21 cellular contexts compared by ENCODE assay signal in the genomic region with DNA sequence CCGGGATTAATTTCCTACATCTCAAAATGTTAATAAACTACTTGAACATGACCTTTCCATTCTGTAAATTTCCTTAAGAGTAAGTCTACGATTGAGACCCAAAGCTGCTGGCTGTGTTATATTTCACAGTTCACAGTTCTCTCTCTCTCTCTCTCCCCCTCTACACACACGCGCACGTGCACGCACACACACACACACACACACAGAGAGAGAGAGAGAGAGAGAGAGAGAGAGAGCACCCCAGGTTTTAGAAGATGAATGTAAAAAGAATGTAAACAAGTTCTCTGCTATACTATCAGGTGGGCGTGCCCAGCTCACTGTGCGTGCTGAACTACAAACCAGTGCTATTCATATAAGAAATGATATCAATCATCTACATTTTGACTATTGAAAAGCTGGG. TPM values are rescaled to one million over a fixed set of nuclear protein-coding genes. Genes with fewer than 3 reads are reported as not detected.
A peak's percentile ranks its signal among the peaks of the same experiment; 100 is the strongest.
DNase-seq lines count a peak whose midpoint lies in the region; ATAC-seq, FAIRE-seq and TF ChIP-seq lines count a peak whose summit lies in the region.
"Had no signal": no experiment of that assay in that cellular context is flagged by ENCODE, and none has a peak within 500 bp of the region (broad histone marks: within the 10 kb centered on the region; RNA-seq: fewer than 3 reads in every experiment).

No MANE protein-coding gene starts in this region.

- peak overlapping the region; percentile 54 to 77 for H3K4me3 Mint-ChIP-seq in H9
- H3K4me3 Mint-ChIP-seq: activated naive CD4-positive, alpha-beta T cell treated with anti-CD3 and anti-CD28 coated beads, Interleukin-2, amount 10 ng/mL, durations not matched to agents 7 days and 5 days; T-helper 2 cell treated with Interferon-gamma antibody and Interleukin-4, amounts not matched to agents 5 μg/mL and 100 μg/mL, for 36 hours had no signal

- no peak overlapping the region for H2BK12ac ChIP-seq in H9 (ENCODE audit: insufficient read length, low read depth, low read length)

- H2BK20ac ChIP-seq in H9 (ENCODE audit: low read depth, low read length, poor library complexity, severe bottlenecking), result no peak overlapping the region

- peaks cover 3% of the 10 kb centered on the region; the same call in 1 of the 2 replicates for H3K79me2 ChIP-seq in H9 (ENCODE audit: insufficient read depth, low read length)

- H3K9me3 Mint-ChIP-seq in H9, result no peaks in the 10 kb centered on the region
- H3K9me3 Mint-ChIP-seq: activated naive CD4-positive, alpha-beta T cell treated with anti-CD3 and anti-CD28 coated beads, Interleukin-2, amount 10 ng/mL, durations not matched to agents 7 days and 5 days; T-helper 2 cell treated with Interferon-gamma antibody and Interleukin-4, amounts not matched to agents 5 μg/mL and 100 μg/mL, for 36 hours had no signal

- H2BK120ac ChIP-seq in H9 (ENCODE audit: low read depth, low read length, poor library complexity, severe bottlenecking), result no peak overlapping the region

- POLR2A ChIA-PET in A549 (lab: Yijun Ruan, JAX), result interaction anchor here (1.9 kb wide), 1 partner anchor 22 kb away, joined by 5 read pairs; no protein-coding TSS in a partner anchor

- H3K27me3 Mint-ChIP-seq in H9 (ENCODE audit: low read depth), result peaks cover 25% of the 10 kb centered on the region

- H2AFZ ChIP-seq in H9 (ENCODE audit: low read length), result no peak overlapping the region

- H2BK5ac ChIP-seq in H9 (ENCODE audit: insufficient read length, low read length), result no peak overlapping the region

- CTCF ChIA-PET in A549 (lab: Yijun Ruan, JAX), result interaction anchor here (0.7 to 1.1 kb wide), 2 partner anchors 412 to 436 kb away, joined by 3 read pairs; no protein-coding TSS in a partner anchor

- no peaks in the 10 kb centered on the region for H3K9me3 ChIP-seq in A549
- H3K9me3 ChIP-seq in H9 (ENCODE audit: control insufficient read depth, low read depth, low read length), result no peaks in the 10 kb centered on the region
- no peaks in the 10 kb centered on the region for H3K9me3 ChIP-seq in iPS-20b (ENCODE audit: insufficient read depth, low read depth, low read length)
- H3K9me3 ChIP-seq: lower lobe of right lung, sigmoid colon, vagina had no signal

- FAIRE-seq in A549 (lab: Jason Lieb, UNC) (no peak), RCC 7860 (lab: Jason Lieb, UNC) (no peak), H54 (lab: Jason Lieb, UNC) (no peak)

- H2AK5ac ChIP-seq in H9 (ENCODE audit: insufficient read length, low read length), result no peak overlapping the region

- H3K36me3 Mint-ChIP-seq in H9 (ENCODE audit: insufficient read depth in 1 of 3, low read depth in 3 of 3), result peaks cover 3 to 4% (median 4%) of the 10 kb centered on the region in 3 experiments; a peak in 3 of 7 replicates
- H3K36me3 Mint-ChIP-seq: activated naive CD4-positive, alpha-beta T cell treated with anti-CD3 and anti-CD28 coated beads, Interleukin-2, amount 10 ng/mL, durations not matched to agents 7 days and 5 days had no signal

- no peak overlapping the region for H3K14ac ChIP-seq in H9 (ENCODE audit: insufficient read depth, low read length)

- peaks cover 57 to 62% of the 10 kb centered on the region in 2 experiments for H3K4me1 Mint-ChIP-seq in H9

- peaks cover 29% of the 10 kb centered on the region for H3K23me2 ChIP-seq in H9 (ENCODE audit: insufficient read length, low read depth, low read length, poor library complexity, severe bottlenecking)

- no peaks in the 10 kb centered on the region for H4K20me1 ChIP-seq in H9 (ENCODE audit: control insufficient read depth, insufficient read depth, insufficient read length)

- H3K4ac ChIP-seq in H9 (ENCODE audit: low read depth, low read length), result no peak overlapping the region

- peak overlapping the region; percentile 77 to 90 for H3K27ac ChIP-seq in A549
- peak overlapping the region; percentile 6 for H3K27ac ChIP-seq in H9 (ENCODE audit: insufficient read length, low read depth, low read length)
- no peak overlapping the region for H3K27ac ChIP-seq in iPS-20b (ENCODE audit: low read length)
- H3K27ac ChIP-seq: KMS-11, lower lobe of right lung, RWPE1, sigmoid colon, vagina had no signal

- peak overlapping the region; percentile 78 for H3K4me3 ChIP-seq in A549
- peak overlapping the region; percentile 82 for H3K4me3 ChIP-seq in iPS-20b (ENCODE audit: low read length)
- H3K4me3 ChIP-seq: lower lobe of right lung, sigmoid colon, vagina had no signal

- H3K79me1 ChIP-seq in H9 (ENCODE audit: insufficient read depth, low read depth, low read length, poor library complexity, severe bottlenecking), result no peaks in the 10 kb centered on the region

- no peak overlapping the region for H3K9ac ChIP-seq in H9 (ENCODE audit: extremely low read depth, insufficient read length, low read length)
- H3K9ac ChIP-seq in iPS-20b (ENCODE audit: low read depth, low read length), result peak overlapping the region; percentile 14; the same call in 1 of the 2 replicates
- H3K9ac ChIP-seq: KMS-11 had no signal

- no peak overlapping the region for H3T11ph ChIP-seq in H9 (ENCODE audit: low read length)

- no peak overlapping the region for H2BK15ac ChIP-seq in H9 (ENCODE audit: low read depth, low read length)

- H3K27me3 ChIP-seq in H9 (ENCODE audit: insufficient read depth, low read length) (peaks cover 11% of the 10 kb centered on the region; the same call in 1 of the 2 replicates), iPS-20b (ENCODE audit: insufficient read depth, low read length) (peaks cover 32% of the 10 kb centered on the region)
- H3K27me3 ChIP-seq: vagina had no signal

- no peak overlapping the region for H4K5ac ChIP-seq in H9 (ENCODE audit: insufficient read length, low read depth, low read length)

- TF ChIP-seq EP300 in A549 (IDR thresholded peaks at IDR 0.05), result no peak

- H3K18ac ChIP-seq in H9 (ENCODE audit: insufficient read length, low read depth, low read length), result no peak overlapping the region

- no peak overlapping the region for H4K91ac ChIP-seq in H9 (ENCODE audit: insufficient read length, low read depth, low read length)

- 7% methylated on average over 8 of the region's 8 CpGs for WGBS in A549 (ENCODE audit: missing lambda C conversion rate)
- no CpG with 5 or more reads among the region's 8 CpGs for WGBS in H9 (ENCODE audit: extremely low coverage, insufficient read length, low lambda C conversion rate)

- H4K8ac ChIP-seq in H9 (replicated peaks; ENCODE audit: insufficient read length, low read depth, low read length), result no peak overlapping the region

- no peak overlapping the region for H3K56ac ChIP-seq in H9 (ENCODE audit: insufficient read length, low read depth, low read length)

- H3K23ac ChIP-seq in H9 (ENCODE audit: insufficient read length, low read depth, low read length), result no peak overlapping the region

- TF ChIP-seq POLR2A in A549 (IDR thresholded peaks at IDR 0.05; ENCODE audit: low read length) (no peak), H54 (IDR thresholded peaks at IDR 0.05; ENCODE audit: low read depth, low read length) (no peak)

- no peak for TF ChIP-seq RAD21 in A549 (conservative IDR thresholded peaks at IDR 0.05 in 1 of 2, IDR thresholded peaks at IDR 0.05 in 1 of 2)

- H3K4me2 ChIP-seq in A549, result peak overlapping the region; percentile 85
- peak overlapping the region; percentile 66 for H3K4me2 ChIP-seq in H9 (ENCODE audit: insufficient read depth, insufficient read length, low read length)
- H3K4me2 ChIP-seq: KMS-11 had no signal

- H3K4me1 ChIP-seq in A549 (peaks cover 40% of the 10 kb centered on the region), H9 (ENCODE audit: insufficient read depth, low read length) (peaks cover 2% of the 10 kb centered on the region; the same call in 1 of the 2 replicates), iPS-20b (ENCODE audit: insufficient read depth, low read length) (peaks cover 48% of the 10 kb centered on the region)

- ATAC-seq in A549 (no peak), GM21717 (IDR thresholded peaks at IDR 0.05; ENCODE audit: unreplicated experiment) (no peak), HG03354 (IDR thresholded peaks at IDR 0.05; ENCODE audit: poor library complexity, severe bottlenecking, unreplicated experiment) (no peak)
- ATAC-seq: lower lobe of right lung had no signal

- DNase-seq in A549 (ENCODE audit: low read depth in 1 of 2, low spot score in 1 of 2), result no peak
- DNase-seq in H9, result no peak
- DNase-seq in astrocyte of the hippocampus (ENCODE audit: low read depth, low spot score), result peak; percentile 40
- DNase-seq in RCC 7860 (ENCODE audit: low spot score), result no peak
- DNase-seq in H54 (ENCODE audit: insufficient read length, low spot score), result no peak
- DNase-seq: activated CD4-positive, alpha-beta T cell treated with anti-CD3 and anti-CD28 coated beads for 4 hours; activated naive CD4-positive, alpha-beta T cell treated with anti-CD3 and anti-CD28 coated beads, Interleukin-2, amount 10 ng/mL, durations not matched to agents 7 days and 5 days; erythroblast; lower lobe of right lung; NCI-H1417 treated with DMSO at 0.1 percent for 48 hours; NCI-H524 treated with DMSO at 0.1 percent for 48 hours; sigmoid colon; stimulated activated naive CD4-positive, alpha-beta T cell treated with Interleukin-2 at 50 U/mL for 16 hours had no signal

- TF ChIP-seq CTCF in A549 (IDR thresholded peaks at IDR 0.05) (no peak), H9 (conservative IDR thresholded peaks at IDR 0.05) (no peak)

- no peaks in the 10 kb centered on the region for H3K36me3 ChIP-seq in iPS-20b (ENCODE audit: insufficient read depth, low read depth, low read length)
- H3K36me3 ChIP-seq: lower lobe of right lung, sigmoid colon, vagina had no signal

- H3K27ac Mint-ChIP-seq in H9, result peak overlapping the region; percentile 58 to 98 (median 89); a peak in 6 of 7 replicates
- H3K27ac Mint-ChIP-seq: activated naive CD4-positive, alpha-beta T cell treated with anti-CD3 and anti-CD28 coated beads, Interleukin-2, amount 10 ng/mL, durations not matched to agents 7 days and 5 days; T-helper 2 cell treated with Interferon-gamma antibody and Interleukin-4, amounts not matched to agents 5 μg/mL and 100 μg/mL, for 36 hours had no signal

TF ChIP-seq in A549, 52 proteins besides CTCF, POLR2A, EP300 and RAD21 (continues in another document):
- TF ChIP-seq HDAC2 (IDR thresholded peaks at IDR 0.05), result no peak
- no peak for TF ChIP-seq HOXB13 (CRISPR knock-in tag; IDR thresholded peaks at IDR 0.05; ENCODE audit: low read depth)
- TF ChIP-seq KDM5A (IDR thresholded peaks at IDR 0.05), result no peak
- TF ChIP-seq EHMT2 (IDR thresholded peaks at IDR 0.05; ENCODE audit: low read depth), result no peak
- TF ChIP-seq, protein P1, sequence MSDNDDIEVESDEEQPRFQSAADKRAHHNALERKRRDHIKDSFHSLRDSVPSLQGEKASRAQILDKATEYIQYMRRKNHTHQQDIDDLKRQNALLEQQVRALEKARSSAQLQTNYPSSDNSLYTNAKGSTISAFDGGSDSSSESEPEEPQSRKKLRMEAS (IDR thresholded peaks at IDR 0.05), result peak; percentile 70
- TF ChIP-seq NPAS2 (CRISPR knock-in tag; IDR thresholded peaks at IDR 0.05; ENCODE audit: borderline replicate concordance), result 0 out of 2 replicates have a peak, but pooled peaks have one; percentile 29
- TF ChIP-seq CBX8 (IDR thresholded peaks at IDR 0.05), result no peak

RNA-seq across cellular contexts. Expression of gene BDNF, which starts 3.3 kb away (rescaled TPM):
- 25.4 and 33.7 TPM in 2 replicates for polyA plus RNA-seq in A549 (2011; rRNA removed)
- 11.5 and 13.1 TPM in 2 replicates for polyA plus RNA-seq in A549 (2012; cell fraction: cytosol; rRNA removed)
- polyA plus RNA-seq in A549 (2012; cell fraction: nucleus; rRNA removed), result 14.7 and 21.5 TPM in 2 replicates
- polyA plus RNA-seq in A549 (2017; fragmentation: RNase III; extraction: RNeasy Plus Mini Kit Qiagen cat#74134 plus additional on column Dnase treatment), result 15.6 to 18.8 TPM (median 16.4 TPM) in 3 replicates
- 22.4 and 27.3 TPM in 2 replicates for polyA minus RNA-seq in A549 (2011; rRNA and poly(A)+ RNA removed)
- total RNA-seq in H9 (2021), result 2.6 and 2.7 TPM in 2 replicates
- polyA plus RNA-seq: neural cell had no signal
